Comparison of ENCODE assay signal across 1 cellular context in genomic region chr2:172726172-172726735, GRCh38.
TF ChIP-seq lines count a peak whose summit lies in the region.

No MANE protein-coding gene starts in this region.

TF ChIP-seq in GM23338, 12 proteins besides CTCF, POLR2A, EP300 and RAD21 (continued from another document):
- TF ChIP-seq ZNF462 (CRISPR knock-in tag; IDR thresholded peaks at IDR 0.05) (no peak), CREB1 (CRISPR knock-in tag; IDR thresholded peaks at IDR 0.05; ENCODE audit: low read depth) (no peak), REST (IDR thresholded peaks at IDR 0.05; ENCODE audit: unreplicated experiment) (no peak)
